25 cellular contexts compared by ENCODE assay signal in the genomic region with DNA sequence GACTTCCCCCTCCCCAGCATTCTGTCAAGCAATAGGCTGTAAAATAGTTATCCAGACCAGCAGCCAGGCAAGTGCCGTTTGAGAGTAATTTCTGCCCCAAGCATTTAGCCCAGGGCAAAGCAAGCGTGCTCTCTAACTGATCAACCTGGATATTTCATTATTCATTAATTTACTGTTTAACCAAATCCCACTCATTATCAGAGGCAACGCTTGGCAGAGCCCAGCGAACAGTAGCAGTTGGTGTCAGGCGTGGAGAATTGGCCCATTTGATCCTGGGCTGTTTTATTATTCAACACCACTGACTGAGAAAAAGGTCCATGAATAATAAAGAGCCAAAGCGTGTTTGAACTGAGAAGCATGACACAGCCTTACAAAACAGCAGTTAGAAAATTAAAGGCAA. TPM values are rescaled to one million over a fixed set of nuclear protein-coding genes. Genes with fewer than 3 reads are reported as not detected.
"Had no signal": no experiment of that assay in that cellular context is flagged by ENCODE, and none has a peak within 500 bp of the region (broad histone marks: within the 10 kb centered on the region; RNA-seq: fewer than 3 reads in every experiment).

No MANE protein-coding gene starts in this region.

- H3K4me1 ChIP-seq: Peyer's patch, SJSA1 had no signal

- FAIRE-seq: astrocyte had no signal

- H3K4me1 Mint-ChIP-seq: activated T-helper 17 cell treated with anti-CD3 and anti-CD28 coated beads, Interleukin-2, amount 50 U/mL, for 72 hours had no signal

- H3K4me3 ChIP-seq: Peyer's patch, SJSA1 had no signal

- H3K4me3 Mint-ChIP-seq: activated naive CD4-positive, alpha-beta T cell treated with anti-CD3 and anti-CD28 coated beads for 36 hours; activated naive CD8-positive, alpha-beta T cell; activated T-cell treated with anti-CD3 and anti-CD28 coated beads, Interleukin-2, amount 50 U/mL, for 4 hours; activated T-helper 17 cell treated with anti-CD3 and anti-CD28 coated beads, Interleukin-2, amount 50 U/mL, for 72 hours; T-helper 1 cell treated with Interleukin-12 subunit alpha and Interleukin-12 subunit beta and Interleukin-4 antibody, amounts not matched to agents 30 μg/mL and 1 μg/mL, for 36 hours; WTC11 had no signal

- ATAC-seq: activated T-cell treated with anti-CD3 and anti-CD28 coated beads, Interleukin-2, amount 50 U/mL, for 4 hours; activated T-helper 17 cell treated with anti-CD3 and anti-CD28 coated beads, Interleukin-2, amount 50 U/mL, for 72 hours; WTC11 had no signal

- H3K36me3 ChIP-seq: Peyer's patch, SJSA1 had no signal

- H3K9me3 ChIP-seq: Peyer's patch, SJSA1 had no signal

- H3K36me3 Mint-ChIP-seq: activated naive CD8-positive, alpha-beta T cell; brain; WTC11 had no signal

- H3K9me3 Mint-ChIP-seq: activated naive CD4-positive, alpha-beta T cell treated with anti-CD3 and anti-CD28 coated beads for 36 hours; T-helper 1 cell treated with Interleukin-12 subunit alpha and Interleukin-12 subunit beta and Interleukin-4 antibody, amounts not matched to agents 30 μg/mL and 1 μg/mL, for 36 hours had no signal

- H3K27ac Mint-ChIP-seq: activated naive CD4-positive, alpha-beta T cell treated with anti-CD3 and anti-CD28 coated beads for 36 hours; activated naive CD8-positive, alpha-beta T cell; activated T-helper 17 cell treated with anti-CD3 and anti-CD28 coated beads, Interleukin-2, amount 50 U/mL, for 72 hours; T-helper 1 cell treated with Interleukin-12 subunit alpha and Interleukin-12 subunit beta and Interleukin-4 antibody, amounts not matched to agents 30 μg/mL and 1 μg/mL, for 36 hours; WTC11 had no signal

- DNase-seq: activated CD4-positive, alpha-beta T cell treated with anti-CD3 and anti-CD28 coated beads for 48 hours; activated CD4-positive, alpha-beta T cell treated with anti-CD3 and anti-CD28 coated beads, Interleukin-2, amount 50 U/mL, for 48 hours; activated CD4-positive, CD25-positive, alpha-beta regulatory T cell treated with anti-CD3 and anti-CD28 coated beads, Interleukin-2, amount 50 U/mL, for 72 hours; activated CD8-positive, alpha-beta memory T cell treated with anti-CD3 and anti-CD28 coated beads for 24 hours; activated gamma-delta T cell; activated naive CD4-positive, alpha-beta T cell treated with anti-CD3 and anti-CD28 coated beads for 36 hours; activated T-cell treated with anti-CD3 and anti-CD28 coated beads, Interleukin-2, amount 50 U/mL, for 4 hours; amygdala; Kasumi-1; KBM-7; NCI-H1105 treated with DMSO at 0.1 percent for 48 hours; NCI-H2029 treated with DMSO at 0.1 percent for 48 hours; NCI-H345; NCI-H510A; Peyer's patch; Right ventricle myocardium superior; T-helper 9 cell had no signal

- H3K27ac ChIP-seq: Peyer's patch, RWPE1, SJSA1 had no signal

RNA-seq across cellular contexts. Expression of gene TFAP2B, which starts 35.3 kb away (rescaled TPM):
- total RNA-seq: activated naive CD4-positive, alpha-beta T cell treated with anti-CD3 and anti-CD28 coated beads for 36 hours; activated T-cell treated with anti-CD3 and anti-CD28 coated beads, Interleukin-2, amount 50 U/mL, for 4 hours; activated T-helper 17 cell treated with anti-CD3 and anti-CD28 coated beads, Interleukin-2, amount 50 U/mL, for 72 hours; astrocyte; Peyer's patch; Right ventricle myocardium superior; SJSA1; WTC11 had no signal
